14 cellular contexts compared by ENCODE assay signal in the genomic region with DNA sequence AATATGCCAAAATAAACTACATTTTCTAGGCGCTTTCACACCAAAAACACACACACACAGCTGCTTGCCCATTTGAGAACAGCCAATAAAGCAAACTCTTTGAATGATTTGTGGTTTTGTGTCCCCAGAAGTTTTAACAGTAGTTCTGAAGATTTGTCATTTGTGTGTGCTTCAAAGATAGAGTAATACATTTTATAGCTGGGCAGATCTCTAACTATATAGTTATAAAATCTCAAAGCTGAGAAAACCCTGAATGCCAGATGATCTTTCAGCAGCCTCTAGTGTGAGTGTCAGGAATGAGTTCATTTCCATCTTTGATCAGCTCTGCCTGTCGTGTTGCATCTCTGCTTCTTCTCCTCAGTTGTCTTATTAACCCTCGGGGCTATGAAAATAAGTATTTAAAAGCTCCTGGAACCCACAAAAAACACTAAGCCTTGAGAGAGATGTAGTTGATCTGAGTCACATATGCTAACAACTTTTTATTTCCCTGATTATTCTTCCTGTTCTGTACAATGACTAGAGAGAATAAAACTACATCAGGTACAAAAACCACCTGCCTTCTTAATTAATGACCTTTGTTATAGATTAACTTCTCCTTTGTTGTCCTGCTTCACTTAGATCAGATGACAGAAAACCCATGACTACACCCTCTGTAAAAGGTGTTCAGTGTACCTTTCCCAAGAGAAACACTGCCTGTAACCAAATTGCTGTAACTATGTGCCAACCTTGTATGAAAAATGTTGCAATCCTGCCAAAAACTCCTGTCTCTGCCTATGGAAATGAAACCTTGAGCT. TPM values are rescaled to one million over a fixed set of nuclear protein-coding genes. Genes with fewer than 3 reads are reported as not detected.
A peak's percentile ranks its signal among the peaks of the same experiment; 100 is the strongest.
DNase-seq lines count a peak whose midpoint lies in the region; ATAC-seq, FAIRE-seq and TF ChIP-seq lines count a peak whose summit lies in the region.
"Had no signal": no experiment of that assay in that cellular context is flagged by ENCODE, and none has a peak within 500 bp of the region (broad histone marks: within the 10 kb centered on the region; RNA-seq: fewer than 3 reads in every experiment).

No MANE protein-coding gene starts in this region.

- DNase-seq in EH (ENCODE audit: low read depth) (peak; percentile 35), NCI-H2196 treated with DMSO at 0.1 percent for 48 hours (lab: John Stamatoyannopoulos, UW; ENCODE audit: unreplicated experiment) (peak; percentile 40), pancreas (peak in 3 of 6 donors; percentile 46 to 53 (median 53))
- no peak for DNase-seq in activated naive CD4-positive, alpha-beta T cell (lab: John Stamatoyannopoulos, UW)
- DNase-seq: gastrocnemius medialis; MG63; nephron progenitor cell; stimulated activated CD4-positive, alpha-beta T cell treated with anti-CD3 and anti-CD28 coated beads, Interleukin-1b, Interleukin-23, amount 100 ng/mL, for 48 hours had no signal

- FAIRE-seq in pancreas (lab: Jason Lieb, UNC): peak; percentile 93

- H3K27ac ChIP-seq in pancreas: peak overlapping the region; percentile 70 to 95 (median 83)
- H3K27ac ChIP-seq: thoracic aorta had no signal

- TF ChIP-seq CTCF in pancreas (IDR thresholded peaks at IDR 0.05): no peak

- intact Hi-C loops in pancreas (cut with DNase I): no loop called here

- peaks cover 23 to 31% (median 30%) of the 10 kb centered on the region in 3 donors for H3K4me1 ChIP-seq in pancreas

- no peaks in the 10 kb centered on the region for H3K9me3 ChIP-seq in pancreas
- H3K9me3 ChIP-seq: gastrocnemius medialis, MG63, thoracic aorta had no signal

- H3K36me3 ChIP-seq in pancreas: no peaks in the 10 kb centered on the region
- H3K36me3 ChIP-seq: gastrocnemius medialis, MG63, thoracic aorta had no signal

- H3K4me3 ChIP-seq in pancreas: peak overlapping the region in 2 of 4 donors; percentile 17 to 19

- peak; percentile 62 for ATAC-seq in esophagus mucosa
- peak; percentile 80 to 85 (median 82) for ATAC-seq in pancreas
- no peak for ATAC-seq in HG03520 (IDR thresholded peaks at IDR 0.05; ENCODE audit: unreplicated experiment)
- no peak for ATAC-seq in HG02642 (IDR thresholded peaks at IDR 0.05; ENCODE audit: poor library complexity, unreplicated experiment)
- no peak for ATAC-seq in GM21619 (IDR thresholded peaks at IDR 0.05; ENCODE audit: unreplicated experiment)

- H3K27me3 ChIP-seq in pancreas: no peaks in the 10 kb centered on the region
- H3K27me3 ChIP-seq: gastrocnemius medialis, MG63 had no signal

- WGBS in pancreas, 2 donors: 5 to 6% methylated on average over 3 of the region's 3 CpGs

RNA-seq across cellular contexts. Expression of a gene that starts 30.0 kb away (rescaled TPM):
- total RNA-seq in esophagus mucosa: not detected
- total RNA-seq in pancreas: 100 to 1,000 TPM in 1 of 6 donors, 10 to 100 TPM in 5; 50.5 to 112 (median 80.1) TPM
- 100 to 1,000 TPM in 1 of 2 donors, 10 to 100 TPM in 1; 46.7 to 143 TPM for polyA plus RNA-seq in pancreas
- polyA plus RNA-seq: CD14-positive monocyte had no signal

Comparison
In these comparisons a context has a peak if more than half of its experiments do, and no peak if none do; other contexts are left out.
1. DNase-seq: peak in EH (single experiment) and NCI-H2196 treated with DMSO at 0.1 percent for 48 hours (single experiment); none in activated naive CD4-positive, alpha-beta T cell (0 of 4).
2. ATAC-seq: peak in esophagus mucosa (single experiment) and pancreas (4 of 4); none in HG03520 (single experiment), HG02642 (single experiment) and GM21619 (single experiment).
3. RNA of a gene that starts 30.0 kb away (total RNA-seq): 50.5 to 112 TPM in pancreas; not detected in esophagus mucosa (single experiment); every median in the first group is over 10 times any median in the second.